ENCODE assay signal across 16 cellular contexts in the genomic region with DNA sequence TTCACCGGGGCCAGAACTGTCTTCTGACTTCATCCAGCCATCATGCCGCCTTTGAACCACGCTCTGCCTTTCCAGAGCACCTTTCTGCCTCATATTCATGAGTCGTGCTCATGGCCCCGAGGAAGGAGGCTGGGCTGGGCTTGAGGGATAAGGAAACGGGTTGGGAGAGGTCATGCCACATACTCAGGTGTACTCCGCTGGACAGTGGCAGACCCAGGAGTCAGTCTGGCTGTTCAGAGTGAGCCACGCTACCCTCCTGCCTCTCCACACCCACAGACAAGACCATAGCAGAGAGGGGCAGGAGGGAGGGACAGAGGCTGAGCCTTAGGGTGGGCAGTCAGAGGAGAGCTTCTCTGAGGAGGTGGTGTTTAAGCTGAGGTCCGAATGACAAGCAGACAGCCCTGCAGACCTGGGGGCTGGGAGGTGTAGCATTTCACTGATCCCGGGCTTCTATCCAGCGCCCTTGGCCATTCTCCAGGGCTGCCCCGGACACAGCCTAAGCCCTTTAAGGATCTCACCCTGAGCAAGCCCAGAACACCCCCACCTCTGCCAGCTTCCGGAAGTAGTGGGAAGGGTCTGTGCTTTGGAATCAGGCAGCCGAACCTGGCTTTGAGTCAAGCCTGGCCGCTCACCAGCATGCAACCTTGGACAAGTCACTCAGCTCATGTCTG.
DNase-seq lines count a peak whose midpoint lies in the region; ATAC-seq lines count a peak whose summit lies in the region.
"Had no signal": no experiment of that assay in that cellular context is flagged by ENCODE, and none has a peak within 500 bp of the region (broad histone marks: within the 10 kb centered on the region; RNA-seq: fewer than 3 reads in every experiment).

No MANE protein-coding gene starts in this region.

- no peaks in the 10 kb centered on the region for H3K9me3 ChIP-seq in neuronal stem cell (replicated peaks in 1 of 2; ENCODE audit: control insufficient read depth in 2 of 2, insufficient read depth in 1 of 2, low read depth in 1 of 2, low read length in 2 of 2)
- H3K9me3 ChIP-seq in CD4-positive, alpha-beta memory T cell (ENCODE audit: control insufficient read depth in 1 of 2, low read length in 2 of 2): no peaks in the 10 kb centered on the region

- no peak overlapping the region for H3K4me3 Mint-ChIP-seq in stimulated activated naive CD8-positive, alpha-beta T cell treated with anti-CD3 and anti-CD28 coated beads, Interleukin-15, amount 100 ng/mL, for 72 hours
- H3K4me3 Mint-ChIP-seq in CD4-positive, alpha-beta memory T cell: no peak overlapping the region
- H3K4me3 Mint-ChIP-seq: B cell, neural progenitor cell had no signal

- no peak overlapping the region for H3K14ac ChIP-seq in neuronal stem cell (ENCODE audit: low read length)

- H3K4me2 ChIP-seq in neuronal stem cell (ENCODE audit: insufficient read depth, low read length, poor library complexity, severe bottlenecking): no peak overlapping the region
- H3K4me2 ChIP-seq: neural progenitor cell had no signal

- H3K4me3 ChIP-seq in neuronal stem cell (ENCODE audit: low read length in 2 of 2): peak overlapping the region in 1 of 2 donors; percentile 20
- H3K4me3 ChIP-seq in CD4-positive, alpha-beta memory T cell (ENCODE audit: low read length in 2 of 2): no peak overlapping the region
- H3K4me3 ChIP-seq: neural progenitor cell had no signal

- H4K91ac ChIP-seq in neuronal stem cell (ENCODE audit: low read depth, low read length, poor library complexity): no peak overlapping the region

- H3K9me3 Mint-ChIP-seq in stimulated activated naive CD8-positive, alpha-beta T cell treated with anti-CD3 and anti-CD28 coated beads, Interleukin-15, amount 100 ng/mL, for 72 hours: no peaks in the 10 kb centered on the region
- peaks cover 0 to 3% (median 0%) of the 10 kb centered on the region in 8 donors for H3K9me3 Mint-ChIP-seq in CD4-positive, alpha-beta memory T cell
- H3K9me3 Mint-ChIP-seq: neural progenitor cell had no signal

- no peak overlapping the region for H3K27ac ChIP-seq in neuronal stem cell (replicated peaks; ENCODE audit: low read length)
- no peak overlapping the region for H3K27ac ChIP-seq in CD4-positive, alpha-beta memory T cell (ENCODE audit: low read depth, low read length)
- H3K27ac ChIP-seq: HL-60, neural progenitor cell had no signal

- CTCF ChIA-PET in CD4-positive, alpha-beta memory T cell (lab: Charles Lee; ENCODE audit: partially characterized antibody): interaction anchor here (1.8 kb wide), 1 partner anchor 15 kb away, joined by 4 read pairs; no protein-coding TSS in a partner anchor

- H3K27ac Mint-ChIP-seq in stimulated activated naive CD8-positive, alpha-beta T cell treated with anti-CD3 and anti-CD28 coated beads, Interleukin-15, amount 100 ng/mL, for 72 hours: no peak overlapping the region
- H3K27ac Mint-ChIP-seq in CD4-positive, alpha-beta memory T cell: no peak overlapping the region
- H3K27ac Mint-ChIP-seq: B cell, neural progenitor cell had no signal

- H3K36me3 ChIP-seq in neuronal stem cell (replicated peaks in 1 of 2; ENCODE audit: control insufficient read depth in 2 of 2, insufficient read depth in 2 of 2, low read length in 2 of 2): peaks cover 16 to 36% of the 10 kb centered on the region in 2 donors
- no peaks in the 10 kb centered on the region for H3K36me3 ChIP-seq in CD4-positive, alpha-beta memory T cell (ENCODE audit: insufficient read depth, low read length)
- H3K36me3 ChIP-seq: neural progenitor cell had no signal

- DNase-seq in DMS79 treated with DMSO at 0.1 percent for 48 hours (lab: John Stamatoyannopoulos, UW) (peak; percentile 71), NCI-H446 (lab: John Stamatoyannopoulos, UW) (peak; percentile 49 to 86), neuronal stem cell (ENCODE audit: low spot score) (no peak), GM19238 (ENCODE audit: insufficient read length, low spot score) (no peak), NCI-H524 (lab: John Stamatoyannopoulos, UW) (no peak)
- no peak for DNase-seq in stimulated activated naive CD8-positive, alpha-beta T cell treated with anti-CD3 and anti-CD28 coated beads, Interleukin-15, amount 100 ng/mL, for 72 hours
- DNase-seq in CD4-positive, alpha-beta memory T cell: no peak
- DNase-seq: activated CD4-positive, alpha-beta T cell treated with anti-CD3 and anti-CD28 coated beads for 4 hours; activated gamma-delta T cell; NK-92 treated with Interleukin-12 subunit alpha and Interleukin-12 subunit beta, amount 100 ng/mL, for 24 hours; stimulated activated CD4-positive, alpha-beta T cell treated with anti-CD3 and anti-CD28 coated beads, Interleukin-15, amount 100 ng/mL, for 24 hours had no signal

- peak overlapping the region; percentile 70 for H3K9ac ChIP-seq in neuronal stem cell (ENCODE audit: low read depth, low read length, poor library complexity)
- H3K9ac ChIP-seq: neural progenitor cell had no signal

- WGBS in neuronal stem cell (ENCODE audit: extremely low coverage in 2 of 2, insufficient read length in 2 of 2, insufficient replicate concordance in 1 of 2), 2 donors: no CpG with 5 or more reads among the region's 15 CpGs

- peak overlapping the region; percentile 36 for H3K18ac ChIP-seq in neuronal stem cell (ENCODE audit: low read length)

- no peaks in the 10 kb centered on the region for H3K4me1 Mint-ChIP-seq in stimulated activated naive CD8-positive, alpha-beta T cell treated with anti-CD3 and anti-CD28 coated beads, Interleukin-15, amount 100 ng/mL, for 72 hours
- H3K4me1 Mint-ChIP-seq in CD4-positive, alpha-beta memory T cell: no peaks in the 10 kb centered on the region

- H4K8ac ChIP-seq in neuronal stem cell (ENCODE audit: low read depth, low read length): no peak overlapping the region

- no peaks in the 10 kb centered on the region for H3K79me1 ChIP-seq in neuronal stem cell (ENCODE audit: low read depth, low read length)

- no peak overlapping the region for H2BK5ac ChIP-seq in neuronal stem cell (ENCODE audit: low read length)

- intact Hi-C loops in CD4-positive, alpha-beta memory T cell (cut with micrococcal nuclease): no loop called here

- H3K23ac ChIP-seq in neuronal stem cell (ENCODE audit: low read depth, low read length, poor library complexity): no peak overlapping the region

- H3K4me1 ChIP-seq in neuronal stem cell (ENCODE audit: control insufficient read depth in 2 of 2, insufficient read depth in 1 of 2, low read depth in 1 of 2, low read length in 2 of 2): peaks cover 6 to 13% of the 10 kb centered on the region in 2 donors
- H3K4me1 ChIP-seq in CD4-positive, alpha-beta memory T cell (ENCODE audit: insufficient read depth, low read length): no peaks in the 10 kb centered on the region

- ATAC-seq in esophagus mucosa: peak; percentile 4
- no peak for ATAC-seq in stimulated activated naive CD8-positive, alpha-beta T cell treated with anti-CD3 and anti-CD28 coated beads, Interleukin-15, amount 100 ng/mL, for 72 hours
- ATAC-seq: left lobe of liver had no signal

- H3K4ac ChIP-seq in neuronal stem cell (ENCODE audit: low read length): no peak overlapping the region

- no peak overlapping the region for H2BK15ac ChIP-seq in neuronal stem cell (ENCODE audit: low read length)

- peaks cover 0 to 2% (median 0%) of the 10 kb centered on the region in 3 experiments for H3K27me3 ChIP-seq in neuronal stem cell (ENCODE audit: control insufficient read depth in 3 of 3, insufficient read depth in 3 of 3, low read depth in 1 of 3, low read length in 3 of 3)
- H3K27me3 ChIP-seq in CD4-positive, alpha-beta memory T cell (ENCODE audit: insufficient read depth, low read length): no peaks in the 10 kb centered on the region
- H3K27me3 ChIP-seq: neural progenitor cell had no signal

- no peak overlapping the region for H2BK12ac ChIP-seq in neuronal stem cell (ENCODE audit: low read length)

- H2AK5ac ChIP-seq in neuronal stem cell (ENCODE audit: low read depth, low read length): peak overlapping the region; percentile 14

- H2AFZ ChIP-seq in neuronal stem cell (ENCODE audit: low read length): no peak overlapping the region
- H2AFZ ChIP-seq: neural progenitor cell had no signal

- no peak overlapping the region for H2BK120ac ChIP-seq in neuronal stem cell (ENCODE audit: low read depth, low read length)

- peaks cover 9% of the 10 kb centered on the region for H3K27me3 Mint-ChIP-seq in stimulated activated naive CD8-positive, alpha-beta T cell treated with anti-CD3 and anti-CD28 coated beads, Interleukin-15, amount 100 ng/mL, for 72 hours
- H3K27me3 Mint-ChIP-seq in CD4-positive, alpha-beta memory T cell: peaks cover 15 to 21% of the 10 kb centered on the region in 2 donors

- H3K36me3 Mint-ChIP-seq in CD4-positive, alpha-beta memory T cell: no peaks in the 10 kb centered on the region

- POLR2A ChIA-PET in CD4-positive, alpha-beta memory T cell (lab: Charles Lee; ENCODE audit: partially characterized antibody): no interaction called here

Comparison
In these comparisons a context has a peak if more than half of its experiments do, and no peak if none do; other contexts are left out.
1. DNase-seq: peak in DMS79 treated with DMSO at 0.1 percent for 48 hours (single experiment) and NCI-H446 (2 of 2); none in neuronal stem cell (single experiment), GM19238 (single experiment), stimulated activated naive CD8-positive, alpha-beta T cell treated with anti-CD3 and anti-CD28 coated beads, Interleukin-15, amount 100 ng/mL, for 72 hours (0 of 2), NCI-H524 (0 of 2) and CD4-positive, alpha-beta memory T cell (0 of 5).